Comparison of ENCODE assay signal across 18 cellular contexts in the genomic region with DNA sequence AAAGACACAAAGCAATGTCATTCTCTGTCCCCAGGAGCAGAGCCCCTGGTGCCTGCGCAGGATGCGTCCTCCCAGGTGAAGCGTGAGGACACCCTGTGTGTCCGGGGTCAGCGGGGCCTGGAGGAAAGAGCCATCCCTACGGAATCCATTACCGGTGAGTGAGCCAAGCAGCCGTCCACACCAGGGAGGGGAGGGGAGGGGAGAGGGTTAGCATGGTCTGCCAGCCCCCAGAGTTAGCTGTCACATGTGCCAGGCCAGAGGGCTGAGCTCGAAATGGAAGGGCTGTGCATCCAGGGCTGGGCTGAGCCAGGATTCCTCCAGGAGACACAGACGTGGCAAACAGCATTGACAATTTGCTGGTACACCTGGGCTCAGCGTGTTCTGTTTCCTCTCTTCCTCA.
"Had no signal": no experiment of that assay in that cellular context is flagged by ENCODE, and none has a peak within 500 bp of the region (broad histone marks: within the 10 kb centered on the region; RNA-seq: fewer than 3 reads in every experiment).

No MANE protein-coding gene starts in this region.

- DNase-seq: activated CD4-positive, CD25-positive, alpha-beta regulatory T cell treated with anti-CD3 and anti-CD28 coated beads, Interleukin-2, amount 50 U/mL, for 72 hours; activated CD8-positive, alpha-beta memory T cell treated with anti-CD3 and anti-CD28 coated beads, Interleukin-2, amount 50 U/mL, for 4 hours; activated gamma-delta T cell treated with Interleukin-2 at 50 U/mL for 16 hours; left lung; mammary epithelial cell; naive thymus-derived CD8-positive, alpha-beta T cell; retina; SJCRH30; spleen; stimulated activated CD4-positive, alpha-beta T cell treated with anti-CD3 and anti-CD28 coated beads, Interleukin-4, amount 100 ng/mL, for 1 hour; stimulated activated naive CD4-positive, alpha-beta T cell treated with Interleukin-2 at 50 U/mL for 16 hours; substantia nigra; T-cell; thyroid gland; upper lobe of right lung; WERI-Rb-1 had no signal

- ATAC-seq: left lung; naive thymus-derived CD8-positive, alpha-beta T cell; upper lobe of right lung had no signal

- H3K27me3 Mint-ChIP-seq: naive thymus-derived CD8-positive, alpha-beta T cell; progenitor cell of endocrine pancreas; T-cell had no signal

- H3K4me3 Mint-ChIP-seq: mesothelial cell of epicardium; naive thymus-derived CD8-positive, alpha-beta T cell; T-cell had no signal

- H3K9me3 Mint-ChIP-seq: mesothelial cell of epicardium; naive thymus-derived CD8-positive, alpha-beta T cell; T-cell had no signal

- H3K27ac Mint-ChIP-seq: mesothelial cell of epicardium, progenitor cell of endocrine pancreas had no signal
